Comparison of ENCODE assay signal across 8 cellular contexts in the genomic region with DNA sequence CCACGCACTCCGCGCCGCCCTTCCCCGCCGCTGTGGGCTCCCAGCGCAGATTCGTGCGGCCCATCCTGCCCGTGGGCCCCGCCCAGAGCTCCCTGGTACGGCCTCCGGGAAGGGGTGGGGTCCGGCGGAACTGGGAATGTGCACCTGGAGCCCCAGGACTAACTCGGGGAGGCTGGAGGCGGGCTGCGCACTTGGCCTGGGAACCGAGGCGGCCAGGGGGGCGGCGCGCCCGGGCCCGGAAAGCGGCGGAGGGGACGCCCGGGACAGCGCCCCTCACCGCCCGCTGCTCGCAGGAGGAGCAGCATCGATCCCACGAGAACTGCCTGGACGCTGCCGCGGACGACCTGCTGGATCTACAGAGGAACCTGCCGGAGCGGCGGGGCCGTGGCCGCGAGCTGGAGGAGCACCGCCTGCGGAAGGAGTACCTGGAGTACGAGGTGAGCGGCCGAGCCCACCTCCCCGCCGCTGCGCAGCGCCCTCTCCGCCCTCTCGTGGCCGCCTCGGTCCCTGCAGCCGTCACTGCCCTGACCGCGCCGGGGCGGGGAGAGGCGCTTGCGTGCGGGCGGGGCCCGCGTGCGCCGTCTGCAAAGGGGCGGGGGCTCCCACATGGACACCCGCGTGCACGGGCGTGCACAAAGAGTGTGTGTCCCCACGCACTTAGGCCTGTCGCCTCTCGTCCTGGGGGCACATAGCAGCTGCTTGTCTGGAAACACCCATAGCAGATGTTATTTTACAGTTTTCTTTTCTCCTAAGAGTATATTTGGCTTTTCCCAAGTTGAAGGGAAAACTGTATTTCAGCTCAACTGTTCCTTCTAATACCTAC. TPM values are rescaled to one million over a fixed set of nuclear protein-coding genes. Genes with fewer than 3 reads are reported as not detected.
A peak's percentile ranks its signal among the peaks of the same experiment; 100 is the strongest.
DNase-seq lines count a peak whose midpoint lies in the region; ATAC-seq, FAIRE-seq and TF ChIP-seq lines count a peak whose summit lies in the region.

No MANE protein-coding gene starts in this region.

- peak; percentile 64 for ATAC-seq in GM21526 (IDR thresholded peaks at IDR 0.05; ENCODE audit: low FRiP score, unreplicated experiment)
- peak; percentile 95 for ATAC-seq in right cardiac atrium

- H3K9me3 ChIP-seq in ascending aorta (no peaks in the 10 kb centered on the region), right cardiac atrium (ENCODE audit: control insufficient read depth, low read length) (no peaks in the 10 kb centered on the region)

- peak; percentile 86 for DNase-seq in COLO668 (lab: John Stamatoyannopoulos, UW; ENCODE audit: unreplicated experiment)
- peak; percentile 77 for DNase-seq in LHCN-M2 (ENCODE audit: low read depth)
- DNase-seq in T-helper 2 cell: peak; percentile 49 to 79 (median 72)
- DNase-seq in ascending aorta (ENCODE audit: low spot score in 2 of 2): peak in 1 of 2 donors; percentile 81
- DNase-seq in right cardiac atrium: peak; percentile 86 to 95 (median 94)
- DNase-seq in putamen (ENCODE audit: low spot score): peak; percentile 67
- DNase-seq in urothelium cell line (ENCODE audit: low spot score): peak; percentile 97

- intact Hi-C loops in ascending aorta (cut with DNase I): loop anchor here (1.0 to 2.0 kb wide), 2 partner anchors 41 to 50 kb away; no protein-coding TSS in a partner anchor
- intact Hi-C loops in right cardiac atrium (cut with DNase I): loop anchor here in 1 of 4 donors (5.0 kb wide), 1 partner anchor 62 kb away; no protein-coding TSS in a partner anchor

- WGBS in right cardiac atrium: 3% methylated on average over 79 of the region's 79 CpGs

- H3K36me3 ChIP-seq in ascending aorta: no peaks in the 10 kb centered on the region

- no peaks in the 10 kb centered on the region for H3K27me3 ChIP-seq in ascending aorta
- H3K27me3 ChIP-seq in right cardiac atrium (ENCODE audit: control insufficient read depth, insufficient read depth): no peaks in the 10 kb centered on the region

- peak overlapping the region; percentile 75 to 87 for H3K4me3 ChIP-seq in ascending aorta
- H3K4me3 ChIP-seq in right cardiac atrium (ENCODE audit: low read length): peak overlapping the region; percentile 54

- H3K27ac ChIP-seq in ascending aorta: peak overlapping the region in 1 of 2 donors; percentile 61
- no peak overlapping the region for H3K27ac ChIP-seq in right cardiac atrium (ENCODE audit: low read length)

- FAIRE-seq in urothelium cell line (lab: Jason Lieb, UNC): peak; percentile 89

- TF ChIP-seq CTCF in ascending aorta (IDR thresholded peaks at IDR 0.05): peak; percentile 70 to 91 (median 91)

- no peaks in the 10 kb centered on the region for H3K4me1 ChIP-seq in ascending aorta
- no peaks in the 10 kb centered on the region for H3K4me1 ChIP-seq in right cardiac atrium (ENCODE audit: control insufficient read depth, insufficient read depth, low read length)

RNA-seq across cellular contexts. Expression of gene PSD4, which starts 25.2 kb away (rescaled TPM):
- total RNA-seq in LHCN-M2 (2014; rRNA removed) (1.0 and 1.5 TPM in 2 replicates), ascending aorta (11.2 TPM), right cardiac atrium (1 to 10 TPM; 2.0 to 4.0 (median 3.3) TPM)
- 0.58 TPM for polyA plus RNA-seq in LHCN-M2 (2012)
- 1.0 TPM for polyA plus RNA-seq in right cardiac atrium
